In the genomic region with DNA sequence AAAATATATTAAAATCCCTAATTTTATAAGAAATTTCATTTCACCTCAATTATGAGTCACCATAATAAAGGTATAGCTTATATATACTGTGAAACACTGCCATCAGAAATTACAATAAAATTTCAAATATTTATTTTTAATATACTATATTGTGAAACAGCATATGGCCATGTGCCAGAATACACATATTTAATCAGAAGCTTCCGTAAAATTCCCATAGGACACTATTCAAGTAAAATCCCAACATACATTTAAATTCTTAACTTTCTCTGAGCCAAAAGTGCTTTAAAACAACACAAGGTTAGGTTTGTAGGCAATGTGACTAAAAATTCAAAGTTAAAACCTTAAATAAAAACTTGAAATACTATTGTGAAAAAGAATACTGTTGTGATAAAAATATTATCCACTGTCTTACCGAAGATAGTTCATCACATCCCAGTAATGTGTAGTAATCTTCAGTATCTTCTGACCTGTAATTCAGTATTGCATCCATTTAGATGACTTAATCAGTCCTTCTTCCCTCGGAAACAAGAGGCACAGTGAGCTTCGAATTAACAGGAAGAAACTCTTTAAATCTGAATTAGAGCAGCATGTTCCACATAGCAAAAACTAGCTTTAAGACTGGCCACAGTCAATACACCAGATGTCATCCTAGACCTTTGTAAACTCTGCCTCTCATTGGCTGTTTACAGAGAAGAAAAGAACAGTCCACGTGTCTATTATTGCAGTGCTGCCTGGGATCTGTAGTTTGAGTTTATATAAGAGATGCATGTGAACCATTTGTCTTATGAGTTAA, we compare ENCODE assay signal across 1 cellular context.
TF ChIP-seq lines count a peak whose summit lies in the region.

DNAJC12 (minus strand) TSS at position 670 of the 796 bp plus-strand sequence; CDS start at position 493, 177 bp downstream.

TF ChIP-seq in HepG2, 621 proteins besides CTCF, POLR2A, EP300 and RAD21 (continued from another document):
- TF ChIP-seq, protein P1, sequence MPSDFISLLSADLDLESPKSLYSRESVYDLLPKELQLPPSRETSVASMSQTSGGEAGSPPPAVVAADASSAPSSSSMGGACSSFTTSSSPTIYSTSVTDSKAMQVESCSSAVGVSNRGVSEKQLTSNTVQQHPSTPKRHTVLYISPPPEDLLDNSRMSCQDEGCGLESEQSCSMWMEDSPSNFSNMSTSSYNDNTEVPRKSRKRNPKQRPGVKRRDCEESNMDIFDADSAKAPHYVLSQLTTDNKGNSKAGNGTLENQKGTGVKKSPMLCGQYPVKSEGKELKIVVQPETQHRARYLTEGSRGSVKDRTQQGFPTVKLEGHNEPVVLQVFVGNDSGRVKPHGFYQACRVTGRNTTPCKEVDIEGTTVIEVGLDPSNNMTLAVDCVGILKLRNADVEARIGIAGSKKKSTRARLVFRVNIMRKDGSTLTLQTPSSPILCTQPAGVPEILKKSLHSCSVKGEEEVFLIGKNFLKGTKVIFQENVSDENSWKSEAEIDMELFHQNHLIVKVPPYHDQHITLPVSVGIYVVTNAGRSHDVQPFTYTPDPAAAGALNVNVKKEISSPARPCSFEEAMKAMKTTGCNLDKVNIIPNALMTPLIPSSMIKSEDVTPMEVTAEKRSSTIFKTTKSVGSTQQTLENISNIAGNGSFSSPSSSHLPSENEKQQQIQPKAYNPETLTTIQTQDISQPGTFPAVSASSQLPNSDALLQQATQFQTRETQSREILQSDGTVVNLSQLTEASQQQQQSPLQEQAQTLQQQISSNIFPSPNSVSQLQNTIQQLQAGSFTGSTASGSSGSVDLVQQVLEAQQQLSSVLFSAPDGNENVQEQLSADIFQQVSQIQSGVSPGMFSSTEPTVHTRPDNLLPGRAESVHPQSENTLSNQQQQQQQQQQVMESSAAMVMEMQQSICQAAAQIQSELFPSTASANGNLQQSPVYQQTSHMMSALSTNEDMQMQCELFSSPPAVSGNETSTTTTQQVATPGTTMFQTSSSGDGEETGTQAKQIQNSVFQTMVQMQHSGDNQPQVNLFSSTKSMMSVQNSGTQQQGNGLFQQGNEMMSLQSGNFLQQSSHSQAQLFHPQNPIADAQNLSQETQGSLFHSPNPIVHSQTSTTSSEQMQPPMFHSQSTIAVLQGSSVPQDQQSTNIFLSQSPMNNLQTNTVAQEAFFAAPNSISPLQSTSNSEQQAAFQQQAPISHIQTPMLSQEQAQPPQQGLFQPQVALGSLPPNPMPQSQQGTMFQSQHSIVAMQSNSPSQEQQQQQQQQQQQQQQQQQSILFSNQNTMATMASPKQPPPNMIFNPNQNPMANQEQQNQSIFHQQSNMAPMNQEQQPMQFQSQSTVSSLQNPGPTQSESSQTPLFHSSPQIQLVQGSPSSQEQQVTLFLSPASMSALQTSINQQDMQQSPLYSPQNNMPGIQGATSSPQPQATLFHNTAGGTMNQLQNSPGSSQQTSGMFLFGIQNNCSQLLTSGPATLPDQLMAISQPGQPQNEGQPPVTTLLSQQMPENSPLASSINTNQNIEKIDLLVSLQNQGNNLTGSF (CRISPR knock-in tag; IDR thresholded peaks at IDR 0.05): no peak
- no peak for TF ChIP-seq ARNTL (CRISPR knock-in tag; IDR thresholded peaks at IDR 0.05)
- TF ChIP-seq GATAD2A (CRISPR knock-in tag; IDR thresholded peaks at IDR 0.05): peak; percentile 62
- 0 out of 2 replicates have a peak, but pooled peaks have one; percentile 20 for TF ChIP-seq CEBPG (CRISPR knock-in tag; IDR thresholded peaks at IDR 0.05)
- TF ChIP-seq RARG (CRISPR knock-in tag; IDR thresholded peaks at IDR 0.05; ENCODE audit: low read depth): no peak
- TF ChIP-seq, protein P2, sequence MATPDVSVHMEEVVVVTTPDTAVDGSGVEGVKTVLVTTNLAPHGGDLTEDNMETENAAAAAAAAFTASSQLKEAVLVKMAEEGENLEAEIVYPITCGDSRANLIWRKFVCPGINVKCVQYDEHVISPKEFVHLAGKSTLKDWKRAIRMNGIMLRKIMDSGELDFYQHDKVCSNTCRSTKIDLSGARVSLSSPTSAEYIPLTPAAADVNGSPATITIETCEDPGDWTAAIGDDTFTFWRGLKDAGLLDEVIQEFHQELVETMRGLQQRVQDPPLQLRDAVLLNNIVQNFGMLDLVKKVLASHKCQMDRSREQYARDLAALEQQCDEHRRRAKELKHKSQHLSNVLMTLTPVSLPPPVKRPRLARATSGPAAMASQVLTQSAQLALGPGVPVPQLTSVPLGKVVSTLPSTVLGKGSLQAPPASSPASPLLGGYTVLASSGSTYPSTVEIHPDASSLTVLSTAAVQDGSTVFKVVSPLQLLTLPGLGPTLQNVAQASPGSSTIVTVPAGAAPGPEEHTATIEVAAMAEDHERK (CRISPR knock-in tag; IDR thresholded peaks at IDR 0.05; ENCODE audit: low read depth): no peak
- TF ChIP-seq NRL (CRISPR knock-in tag; IDR thresholded peaks at IDR 0.05; ENCODE audit: borderline replicate concordance): no peak
- TF ChIP-seq SMAD1 (CRISPR knock-in tag; IDR thresholded peaks at IDR 0.05; ENCODE audit: borderline replicate concordance, low read depth): no peak
- no peak for TF ChIP-seq NR2F6 (IDR thresholded peaks at IDR 0.05)
- 0 out of 2 replicates have a peak, but pooled peaks have one; percentile 15 for TF ChIP-seq NR2F6 (CRISPR knock-in tag; IDR thresholded peaks at IDR 0.05)
- no peak for TF ChIP-seq ZNF768 (CRISPR knock-in tag; IDR thresholded peaks at IDR 0.05)
- peak; percentile 56 for TF ChIP-seq HDAC1 (CRISPR knock-in tag; IDR thresholded peaks at IDR 0.05)
- peak; percentile 78 for TF ChIP-seq NFYC (CRISPR knock-in tag; IDR thresholded peaks at IDR 0.05)
- no peak for TF ChIP-seq SMARCC2 (IDR thresholded peaks at IDR 0.05)
- TF ChIP-seq HMG20B (CRISPR knock-in tag; conservative IDR thresholded peaks at IDR 0.05): no peak
